Comparison of ENCODE assay signal across 1 cellular context in the genomic region with DNA sequence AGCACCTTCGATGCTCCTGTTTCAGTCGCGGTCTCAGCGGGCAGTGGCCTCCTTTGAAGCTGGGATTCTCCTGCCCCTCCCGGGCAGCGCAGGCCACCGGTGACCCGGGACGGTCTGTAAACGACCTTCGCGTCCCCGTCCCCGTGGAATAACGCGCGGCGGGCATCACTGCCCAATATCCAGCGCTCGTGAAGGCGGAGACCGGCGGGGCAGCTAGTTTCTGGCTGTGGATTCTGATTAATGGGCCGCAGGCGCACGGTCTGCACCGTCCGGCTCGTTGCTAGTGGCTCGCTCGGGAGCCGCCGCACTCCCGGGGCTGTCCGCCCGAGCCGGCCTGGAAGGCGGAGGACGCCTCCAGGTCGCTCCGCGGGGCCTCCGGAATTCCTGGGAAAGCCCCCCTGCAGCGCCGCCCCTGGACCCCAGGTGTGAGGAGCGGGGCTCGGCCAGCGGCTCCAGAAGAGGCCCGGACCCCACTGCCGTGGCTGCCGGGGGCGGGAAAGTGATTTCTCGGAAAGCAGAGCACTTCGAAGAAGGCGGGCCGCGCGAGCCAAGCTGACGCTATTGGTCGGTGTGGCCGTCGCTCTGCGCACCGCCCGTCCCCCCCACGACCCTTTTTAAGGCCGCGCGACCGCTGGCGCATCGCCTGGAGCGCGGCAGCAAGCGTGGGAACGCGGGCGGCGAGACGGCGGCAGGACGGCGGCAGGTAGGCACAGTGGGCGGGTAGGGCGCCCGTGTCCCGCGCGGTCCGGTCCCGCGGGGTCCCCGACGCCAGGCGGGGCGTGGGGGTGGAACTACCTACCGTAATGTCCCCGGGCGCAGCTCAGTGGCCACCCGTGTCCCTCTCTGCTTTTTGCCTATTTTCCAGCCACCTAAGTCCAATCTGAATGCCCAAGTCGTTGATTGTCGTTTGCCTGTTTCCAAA.
TF ChIP-seq lines count a peak whose summit lies in the region.

A gene with protein sequence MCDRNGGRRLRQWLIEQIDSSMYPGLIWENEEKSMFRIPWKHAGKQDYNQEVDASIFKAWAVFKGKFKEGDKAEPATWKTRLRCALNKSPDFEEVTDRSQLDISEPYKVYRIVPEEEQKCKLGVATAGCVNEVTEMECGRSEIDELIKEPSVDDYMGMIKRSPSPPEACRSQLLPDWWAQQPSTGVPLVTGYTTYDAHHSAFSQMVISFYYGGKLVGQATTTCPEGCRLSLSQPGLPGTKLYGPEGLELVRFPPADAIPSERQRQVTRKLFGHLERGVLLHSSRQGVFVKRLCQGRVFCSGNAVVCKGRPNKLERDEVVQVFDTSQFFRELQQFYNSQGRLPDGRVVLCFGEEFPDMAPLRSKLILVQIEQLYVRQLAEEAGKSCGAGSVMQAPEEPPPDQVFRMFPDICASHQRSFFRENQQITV (plus strand): TSS at position 642 of the 922 bp plus-strand sequence. CDS start 3,854 bp downstream, outside the sequence.

TF ChIP-seq in endothelial cell of umbilical vein, 7 proteins besides CTCF, POLR2A, EP300 and RAD21:
- no peak for TF ChIP-seq JUN (IDR thresholded peaks at IDR 0.05; ENCODE audit: borderline replicate concordance, insufficient read depth, insufficient read length, low read depth)
- peak; percentile 95 for TF ChIP-seq EZH2 (IDR thresholded peaks at IDR 0.05; ENCODE audit: borderline replicate concordance, low read depth, low read length, severe bottlenecking)
